ENCODE assay signal across 30 cellular contexts in the genomic region with DNA sequence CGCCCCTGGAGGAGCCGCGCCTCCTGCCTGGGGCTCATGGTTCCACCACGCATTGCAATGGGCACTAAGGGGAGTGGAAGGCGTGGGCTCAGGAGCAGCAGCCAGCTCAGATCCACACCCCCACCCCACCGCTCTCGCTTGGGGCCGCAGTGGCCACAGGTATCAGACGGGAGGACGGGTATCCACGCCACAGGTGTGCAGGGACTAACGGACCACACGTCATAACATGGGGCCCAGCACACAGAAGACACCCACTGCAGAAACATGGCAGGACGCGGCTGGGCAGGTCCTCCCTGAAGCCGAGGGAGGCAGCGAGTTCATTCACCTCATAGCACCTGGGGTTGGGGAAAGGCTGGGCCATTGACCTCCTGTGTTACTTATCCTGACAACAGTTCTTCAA.
"Had no signal": no experiment of that assay in that cellular context is flagged by ENCODE, and none has a peak within 500 bp of the region (broad histone marks: within the 10 kb centered on the region; RNA-seq: fewer than 3 reads in every experiment).

No MANE protein-coding gene starts in this region.

- H3K36me3 ChIP-seq: neural progenitor cell, ovary, right lobe of liver, vagina had no signal

- H3K4me3 ChIP-seq: coronary artery, esophagus muscularis mucosa, gastroesophageal sphincter, heart right ventricle, neural progenitor cell, ovary, right lobe of liver, suprapubic skin, transverse colon, vagina had no signal

- H3K4me1 ChIP-seq: foreskin keratinocyte, right lobe of liver had no signal

- H3K27ac ChIP-seq: coronary artery, esophagus muscularis mucosa, foreskin keratinocyte, gastroesophageal sphincter, heart right ventricle, neural progenitor cell, ovary, right lobe of liver, suprapubic skin, transverse colon, vagina had no signal

- H3K27ac Mint-ChIP-seq: immature natural killer cell; nephron; neural progenitor cell; stimulated activated naive CD8-positive, alpha-beta T cell treated with anti-CD3 and anti-CD28 coated beads, Interleukin-15, amount 100 ng/mL, for 72 hours had no signal

- ATAC-seq: foreskin keratinocyte; gastroesophageal sphincter; heart right ventricle; naive thymus-derived CD4-positive, alpha-beta T cell; right lobe of liver; stimulated activated naive CD8-positive, alpha-beta T cell treated with anti-CD3 and anti-CD28 coated beads, Interleukin-15, amount 100 ng/mL, for 72 hours had no signal

- H3K27me3 ChIP-seq: esophagus muscularis mucosa, foreskin keratinocyte, gastroesophageal sphincter, heart right ventricle, neural progenitor cell, ovary, right lobe of liver, suprapubic skin, transverse colon, vagina had no signal

- H3K9me3 ChIP-seq: esophagus muscularis mucosa, gastroesophageal sphincter, heart right ventricle, ovary, right lobe of liver, suprapubic skin, transverse colon, vagina had no signal

- H3K9me3 Mint-ChIP-seq: immature natural killer cell; naive thymus-derived CD4-positive, alpha-beta T cell; stimulated activated naive CD8-positive, alpha-beta T cell treated with anti-CD3 and anti-CD28 coated beads, Interleukin-15, amount 100 ng/mL, for 72 hours had no signal

- H3K27me3 Mint-ChIP-seq: naive thymus-derived CD4-positive, alpha-beta T cell; stimulated activated naive CD8-positive, alpha-beta T cell treated with anti-CD3 and anti-CD28 coated beads, Interleukin-15, amount 100 ng/mL, for 72 hours had no signal

- H3K4me3 Mint-ChIP-seq: immature natural killer cell; naive thymus-derived CD4-positive, alpha-beta T cell; nephron; neural progenitor cell; stimulated activated naive CD8-positive, alpha-beta T cell treated with anti-CD3 and anti-CD28 coated beads, Interleukin-15, amount 100 ng/mL, for 72 hours had no signal

- DNase-seq: dermis blood vessel endothelial cell; effector memory CD4-positive, alpha-beta T cell; foreskin keratinocyte; heart right ventricle; hypothalamus; immature natural killer cell; islet precursor cell; mammary epithelial cell; mesendoderm; midbrain; naive thymus-derived CD4-positive, alpha-beta T cell; nucleus accumbens; retina; small intestine; stimulated activated CD4-positive, alpha-beta T cell treated with anti-CD3 and anti-CD28 coated beads, Interleukin-12 subunit alpha, Interleukin-12 subunit beta, amount 100 ng/mL, for 4 hours; stimulated activated CD4-positive, alpha-beta T cell treated with anti-CD3 and anti-CD28 coated beads, Interleukin-1b, Interleukin-23, amount 100 ng/mL, for 48 hours; stimulated activated CD4-positive, alpha-beta T cell treated with anti-CD3 and anti-CD28 coated beads, Interleukin-4, amount 100 ng/mL, for 1 hour; stimulated activated CD8-positive, alpha-beta memory T cell treated with anti-CD3 and anti-CD28 coated beads, Interleukin-4, amount 100 ng/mL, for 48 hours; stimulated activated naive CD4-positive, alpha-beta T cell; stimulated activated naive CD8-positive, alpha-beta T cell treated with anti-CD3 and anti-CD28 coated beads, Interleukin-15, amount 100 ng/mL, for 72 hours; transverse colon had no signal
